Comparison of ENCODE assay signal across 14 cellular contexts in the genomic region with DNA sequence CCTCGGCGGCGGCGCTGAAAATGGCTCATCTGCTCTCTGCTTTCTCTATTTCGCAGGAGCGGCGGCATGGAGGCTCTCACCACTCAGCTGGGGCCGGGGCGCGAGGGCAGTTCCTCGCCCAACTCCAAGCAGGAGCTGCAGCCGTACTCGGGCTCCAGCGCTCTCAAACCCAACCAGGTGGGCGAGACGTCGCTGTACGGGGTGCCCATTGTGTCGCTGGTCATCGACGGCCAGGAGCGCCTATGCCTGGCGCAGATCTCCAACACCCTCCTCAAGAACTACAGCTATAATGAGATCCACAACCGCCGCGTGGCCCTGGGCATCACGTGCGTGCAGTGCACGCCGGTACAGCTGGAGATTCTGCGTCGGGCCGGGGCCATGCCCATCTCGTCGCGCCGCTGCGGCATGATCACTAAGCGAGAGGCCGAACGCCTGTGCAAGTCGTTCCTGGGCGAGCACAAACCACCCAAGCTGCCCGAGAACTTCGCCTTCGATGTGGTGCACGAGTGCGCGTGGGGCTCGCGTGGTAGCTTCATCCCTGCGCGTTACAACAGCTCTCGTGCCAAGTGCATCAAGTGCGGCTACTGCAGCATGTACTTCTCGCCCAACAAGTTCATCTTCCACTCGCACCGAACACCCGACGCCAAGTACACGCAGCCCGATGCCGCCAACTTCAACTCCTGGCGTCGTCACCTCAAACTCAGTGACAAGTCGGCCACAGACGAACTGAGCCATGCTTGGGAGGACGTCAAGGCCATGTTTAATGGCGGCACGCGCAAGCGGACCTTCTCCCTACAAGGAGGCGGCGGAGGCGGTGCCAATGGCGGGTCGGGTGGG. TPM values are rescaled to one million over a fixed set of nuclear protein-coding genes. Genes with fewer than 3 reads are reported as not detected.
DNase-seq lines count a peak whose midpoint lies in the region; ATAC-seq, FAIRE-seq and TF ChIP-seq lines count a peak whose summit lies in the region.
"Had no signal": no experiment of that assay in that cellular context is flagged by ENCODE, and none has a peak within 500 bp of the region (broad histone marks: within the 10 kb centered on the region; RNA-seq: fewer than 3 reads in every experiment).

No MANE protein-coding gene starts in this region.

- H3K36me3 ChIP-seq in left ventricle myocardium inferior, result no peaks in the 10 kb centered on the region
- no peaks in the 10 kb centered on the region for H3K36me3 ChIP-seq in thymus (ENCODE audit: control insufficient read depth, insufficient read depth)
- H3K36me3 ChIP-seq: pancreas had no signal

- H3K9me3 ChIP-seq in left ventricle myocardium inferior (replicated peaks) (no peaks in the 10 kb centered on the region), thymus (ENCODE audit: control insufficient read depth) (peaks cover 4% of the 10 kb centered on the region)
- H3K9me3 ChIP-seq: body of pancreas, pancreas had no signal

- ATAC-seq in Right ventricle myocardium superior (ENCODE audit: poor library complexity), result no peak
- no peak for ATAC-seq in memory B cell (ENCODE audit: low read depth)
- ATAC-seq: body of pancreas had no signal

- intact Hi-C loops in left ventricle myocardium inferior (cut with micrococcal nuclease) (no loop called here), Right ventricle myocardium superior (cut with DNase I) (no loop called here)

- H3K27me3 Mint-ChIP-seq in activated naive CD8-positive, alpha-beta T cell, result peaks cover 44% of the 10 kb centered on the region
- peaks cover 40% of the 10 kb centered on the region for H3K27me3 Mint-ChIP-seq in memory B cell

- TF ChIP-seq POLR2A in GM12892 (IDR thresholded peaks at IDR 0.05; ENCODE audit: low read depth, low read length), result no peak

- H3K27me3 ChIP-seq in left ventricle myocardium inferior (ENCODE audit: low read depth) (peaks cover 100% of the 10 kb centered on the region), thymus (ENCODE audit: control insufficient read depth, insufficient read depth) (peaks cover 94% of the 10 kb centered on the region)

- H3K4me1 Mint-ChIP-seq in activated naive CD8-positive, alpha-beta T cell (ENCODE audit: low read depth), result peaks cover 49% of the 10 kb centered on the region
- H3K4me1 Mint-ChIP-seq in memory B cell, result peaks cover 30% of the 10 kb centered on the region

- H3K4me3 ChIP-seq in left ventricle myocardium inferior (peak overlapping the region; percentile 47), thymus (ENCODE audit: low read length) (peak overlapping the region; percentile 18)
- H3K4me3 ChIP-seq: body of pancreas had no signal

- H3K36me3 Mint-ChIP-seq in activated naive CD8-positive, alpha-beta T cell, result no peaks in the 10 kb centered on the region
- H3K36me3 Mint-ChIP-seq in memory B cell, result peaks cover 4% of the 10 kb centered on the region

- H3K9me3 Mint-ChIP-seq in activated naive CD8-positive, alpha-beta T cell (ENCODE audit: low read depth), result no peaks in the 10 kb centered on the region
- H3K9me3 Mint-ChIP-seq in memory B cell, result peaks cover 5% of the 10 kb centered on the region

- peak overlapping the region; percentile 73 for H3K4me3 Mint-ChIP-seq in activated naive CD8-positive, alpha-beta T cell
- peak overlapping the region; percentile 5 for H3K4me3 Mint-ChIP-seq in memory B cell

- DNase-seq in left ventricle myocardium inferior (no peak), Right ventricle myocardium superior (no peak), memory B cell (ENCODE audit: low spot score in 2 of 2) (peak in 1 of 2 donors; percentile 32), Ammon's horn (ENCODE audit: low spot score) (no peak), NCI-H524 (lab: John Stamatoyannopoulos, UW) (no peak), GM12892 (ENCODE audit: insufficient read length) (no peak)
- DNase-seq: NCI-H774 had no signal

- H3K27ac Mint-ChIP-seq in activated naive CD8-positive, alpha-beta T cell, result peak overlapping the region; percentile 51
- H3K27ac Mint-ChIP-seq in memory B cell, result peak overlapping the region; percentile 73

- FAIRE-seq in GM12892 (lab: Jason Lieb, UNC), result no peak
- FAIRE-seq: D721Med, pancreas, TTC549 had no signal

- H3K4me1 ChIP-seq in left ventricle myocardium inferior (peaks cover 81% of the 10 kb centered on the region), thymus (ENCODE audit: control insufficient read depth, insufficient read depth, low read length) (peaks cover 8% of the 10 kb centered on the region)

- no peak for TF ChIP-seq CTCF in left ventricle myocardium inferior (IDR thresholded peaks at IDR 0.05; ENCODE audit: borderline replicate concordance)

- 10% methylated on average over 77 of the region's 77 CpGs for WGBS in thymus

- H3K27ac ChIP-seq in left ventricle myocardium inferior (replicated peaks) (no peak overlapping the region), thymus (ENCODE audit: low read depth) (no peak overlapping the region)
- H3K27ac ChIP-seq: body of pancreas, pancreas had no signal

RNA-seq across cellular contexts. Expression of gene SKOR1, which starts 0.8 kb away (rescaled TPM):
- total RNA-seq in left ventricle myocardium inferior (0.22 TPM), Right ventricle myocardium superior (0.11 TPM)
- 0.46 TPM for polyA plus RNA-seq in thymus
- not detected for polyA plus RNA-seq in GM12892 (2012; ENCODE audit: missing spikeins)
- total RNA-seq: glomerular endothelial cell had no signal

RNA-seq across cellular contexts. Expression of gene RNU6-1, which starts 13.7 kb away (rescaled TPM):
- not detected for total RNA-seq in left ventricle myocardium inferior
- not detected for total RNA-seq in Right ventricle myocardium superior
- not detected for polyA plus RNA-seq in thymus
- polyA plus RNA-seq in GM12892 (2012; ENCODE audit: missing spikeins), result not detected
- total RNA-seq: body of pancreas, glomerular endothelial cell, pancreas had no signal
- polyA plus RNA-seq: pancreas had no signal
